In genomic region chr17:1560582-1561170, GRCh38 we compare ENCODE assay signal across 2 cellular contexts.
TF ChIP-seq lines count a peak whose summit lies in the region.

No MANE protein-coding gene starts in this region.

TF ChIP-seq in SK-N-SH, 30 proteins besides CTCF, POLR2A, EP300 and RAD21 (continued from another document):
- TF ChIP-seq REST (IDR thresholded peaks at IDR 0.05; ENCODE audit: low read depth, low read length) = no peak
- TF ChIP-seq GABPA (IDR thresholded peaks at IDR 0.05; ENCODE audit: low read depth) = no peak
- no peak for TF ChIP-seq TCF12 (IDR thresholded peaks at IDR 0.05)
- no peak for TF ChIP-seq RXRA (IDR thresholded peaks at IDR 0.05; ENCODE audit: borderline replicate concordance, low read depth)
- TF ChIP-seq ZBTB33 (IDR thresholded peaks at IDR 0.05; ENCODE audit: borderline replicate concordance, low read depth) = no peak
- no peak for TF ChIP-seq RCOR1 (IDR thresholded peaks at IDR 0.05; ENCODE audit: low read length)
- no peak for TF ChIP-seq FOXM1 (IDR thresholded peaks at IDR 0.05; ENCODE audit: low read depth)
- TF ChIP-seq NRF1 (IDR thresholded peaks at IDR 0.05; ENCODE audit: low read depth, low read length) = no peak
- TF ChIP-seq PBX3 (IDR thresholded peaks at IDR 0.05) = no peak
- no peak for TF ChIP-seq ELF1 (IDR thresholded peaks at IDR 0.05)
- no peak for TF ChIP-seq USF1 (IDR thresholded peaks at IDR 0.05; ENCODE audit: borderline replicate concordance, low read depth)
- TF ChIP-seq YY1 (IDR thresholded peaks at IDR 0.05; ENCODE audit: low read depth) = no peak
- TF ChIP-seq SMC3 (IDR thresholded peaks at IDR 0.05; ENCODE audit: low read depth, low read length) = no peak
- TF ChIP-seq RFX5 (IDR thresholded peaks at IDR 0.05; ENCODE audit: low read length) = no peak
- TF ChIP-seq GATA2 (CRISPR knock-in tag; IDR thresholded peaks at IDR 0.05) = no peak
- TF ChIP-seq MAX (IDR thresholded peaks at IDR 0.05; ENCODE audit: low read depth) = no peak
- TF ChIP-seq SIN3A (IDR thresholded peaks at IDR 0.05; ENCODE audit: borderline replicate concordance, low read depth, low read length) = no peak

TF ChIP-seq in SK-N-SH treated with all-trans-retinoic acid at 6 μM for 48 hours, 23 proteins besides CTCF, POLR2A, EP300 and RAD21 (continued from another document):
- TF ChIP-seq POU6F1 (CRISPR knock-in tag; IDR thresholded peaks at IDR 0.05; ENCODE audit: borderline replicate concordance, low read depth) (no peak), TCF4 (CRISPR knock-in tag; IDR thresholded peaks at IDR 0.05; ENCODE audit: borderline replicate concordance) (no peak), ZFP3 (CRISPR knock-in tag; IDR thresholded peaks at IDR 0.05) (no peak), CSRNP3 (CRISPR knock-in tag; IDR thresholded peaks at IDR 0.05) (no peak), CSDC2 (CRISPR knock-in tag; IDR thresholded peaks at IDR 0.05) (no peak), ARNTL (CRISPR knock-in tag; IDR thresholded peaks at IDR 0.05; ENCODE audit: borderline replicate concordance, low read depth) (no peak), ZNF8 (CRISPR knock-in tag; IDR thresholded peaks at IDR 0.05) (no peak)
TF ChIP-seq in SK-N-SH treated with all-trans-retinoic acid at 6 μM for 48 hours: peak in this region for 0.
